ENCODE assay signal across 8 cellular contexts in genomic region chr10:103598654-103599115, GRCh38.
A peak's percentile ranks its signal among the peaks of the same experiment; 100 is the strongest.
DNase-seq lines count a peak whose midpoint lies in the region; ATAC-seq and TF ChIP-seq lines count a peak whose summit lies in the region.

No MANE protein-coding gene starts in this region.

- H3K27ac ChIP-seq in HL-60 (replicated peaks) = no peak overlapping the region
- H3K27ac ChIP-seq in Panc1 (ENCODE audit: low read length) = no peak overlapping the region
- peak overlapping the region in 56 of 59 donors; percentile 16 to 84 (median 74) for H3K27ac ChIP-seq in dorsolateral prefrontal cortex

- DNase-seq in DMS53 (lab: John Stamatoyannopoulos, UW) (peak; percentile 90), HL-60 (ENCODE audit: low read depth in 1 of 2, low spot score in 1 of 2) (peak; percentile 27 to 55), Panc1 (ENCODE audit: low read depth, low spot score) (peak; percentile 30), dorsolateral prefrontal cortex (peak; percentile 57 to 85 (median 78)), medulla oblongata (ENCODE audit: extremely low spot score) (peak; percentile 91), posterior vena cava (ENCODE audit: low spot score) (no peak)

- no peak overlapping the region for H3K4me3 ChIP-seq in HL-60 (replicated peaks; ENCODE audit: insufficient read depth, low read length)
- no peak overlapping the region for H3K4me3 ChIP-seq in Panc1 (ENCODE audit: low read depth in 2 of 2, low read length in 2 of 2)
- H3K4me3 ChIP-seq in dorsolateral prefrontal cortex = no peak overlapping the region

- in situ Hi-C loops in Panc1 (cut with HindIII; ENCODE audit: low pct_unique_long_range_greater_than_20kb, low sequenced_read_pairs) = no loop called here

- H3K36me3 ChIP-seq in Panc1 (ENCODE audit: control insufficient read depth, insufficient read depth, low read length) = no peaks in the 10 kb centered on the region

- ATAC-seq in Panc1 (peak; percentile 92), HG02885 (IDR thresholded peaks at IDR 0.05; ENCODE audit: poor library complexity, unreplicated experiment) (no peak), GM21367 (IDR thresholded peaks at IDR 0.05; ENCODE audit: unreplicated experiment) (no peak)

- TF ChIP-seq CTCF in HL-60 (IDR thresholded peaks at IDR 0.05; ENCODE audit: insufficient read depth, low read length) (peak; percentile 14), Panc1 (IDR thresholded peaks at IDR 0.05) (peak; percentile 91), dorsolateral prefrontal cortex (IDR thresholded peaks at IDR 0.05 in 54 of 56, conservative IDR thresholded peaks at IDR 0.05 in 2 of 56; ENCODE audit: low read depth in 1 of 56, partially characterized antibody in 56 of 56) (peak; percentile 50 to 88 (median 81))

- no peaks in the 10 kb centered on the region for H3K9me3 ChIP-seq in Panc1 (ENCODE audit: control insufficient read depth, insufficient read depth, low read depth, low read length)

- no peaks in the 10 kb centered on the region; the same call in 1 of the 2 replicates for H3K4me1 ChIP-seq in Panc1 (ENCODE audit: control insufficient read depth, insufficient read depth, low read length)

- no TSS peak for BruUV-seq in Panc1 (replicated peaks; lab: Mats Ljungman, UMichigan)

- CTCF ChIA-PET in Panc1 (lab: Charles Lee) = interaction anchor here (0.7 to 1.8 kb wide), 3 partner anchors 62 to 91 kb away, joined by 4 to 16 read pairs (median 5); no protein-coding TSS in a partner anchor

- H3K27me3 ChIP-seq in HL-60 (ENCODE audit: insufficient read depth, poor library complexity, severe bottlenecking) (no peaks in the 10 kb centered on the region), Panc1 (ENCODE audit: control insufficient read depth, insufficient read depth, low read length) (no peaks in the 10 kb centered on the region), dorsolateral prefrontal cortex (no peaks in the 10 kb centered on the region)

- POLR2A ChIA-PET in Panc1 (lab: Charles Lee) = interaction anchor here (0.7 kb wide), 1 partner anchor 50 kb away, joined by 6 read pairs; no protein-coding TSS in a partner anchor

- intact Hi-C loops in Panc1 (cut with micrococcal nuclease; ENCODE audit: unreplicated experiment) = loop anchor here (1.0 kb wide), 1 partner anchor 88 kb away; no protein-coding TSS in a partner anchor
- intact Hi-C loops in dorsolateral prefrontal cortex (cut with DNase I) = loop anchor here (2.0 to 10.0 kb wide), 5 partner anchors 88 to 284 kb away; partner anchors contain the start of gene SH3PXD2A (in 1 of the 2)
- intact Hi-C loops in posterior vena cava (cut with DNase I) = loop anchor here in 1 of 2 donors (10.0 kb wide), 1 partner anchor 256 kb away; the partner anchor contains the start of gene SH3PXD2A

Comparison
In these comparisons a context has a peak if more than half of its experiments do, and no peak if none do; other contexts are left out.
1. H3K27ac ChIP-seq: peak in dorsolateral prefrontal cortex (56 of 59); none in HL-60 (single experiment) and Panc1 (single experiment).
2. CTCF ChIP-seq: peak in every context shown above with its lines; median percentile 91 in Panc1; 81 in dorsolateral prefrontal cortex; 14 in HL-60.